ENCODE assay signal across 8 cellular contexts in genomic region chr2:106159867-106160785, GRCh38. TPM values are rescaled to one million over a fixed set of nuclear protein-coding genes. Genes with fewer than 3 reads are reported as not detected.
A peak's percentile ranks its signal among the peaks of the same experiment; 100 is the strongest.
DNase-seq lines count a peak whose midpoint lies in the region; ATAC-seq and TF ChIP-seq lines count a peak whose summit lies in the region.

No MANE protein-coding gene starts in this region.

- CTCF ChIA-PET in MCF 10A (lab: Yijun Ruan, JAX) = interaction anchor here (0.7 to 0.8 kb wide), 2 partner anchors 11 to 74 kb away, joined by 3 read pairs; no protein-coding TSS in a partner anchor

- H3K9ac ChIP-seq in rectal smooth muscle tissue (ENCODE audit: low read length) = no peak overlapping the region

- no peaks in the 10 kb centered on the region for H3K27me3 Mint-ChIP-seq in activated T-helper 1 cell treated with anti-CD3 and anti-CD28 coated beads, Interleukin-12 subunit alpha, Interleukin-12 subunit beta, Interleukin-2, Interleukin-4 antibody, amounts not matched to agents 30 ng/mL and 10 ng/mL and 1 ng/mL, durations not matched to agents 14 hours and 24 hours and 36 hours (ENCODE audit: insufficient read depth)
- H3K27me3 Mint-ChIP-seq in osteocyte (ENCODE audit: unreplicated experiment) (no peaks in the 10 kb centered on the region), MCF 10A (ENCODE audit: insufficient read depth, unreplicated experiment) (no peaks in the 10 kb centered on the region)

- TF ChIP-seq CTCF in osteocyte (IDR thresholded peaks at IDR 0.05) (no peak), MCF 10A (IDR thresholded peaks at IDR 0.05; ENCODE audit: unreplicated experiment) (no peak)

- peak overlapping the region; percentile 91 for H3K27ac Mint-ChIP-seq in activated T-helper 1 cell treated with anti-CD3 and anti-CD28 coated beads, Interleukin-12 subunit alpha, Interleukin-12 subunit beta, Interleukin-2, Interleukin-4 antibody, amounts not matched to agents 30 ng/mL and 10 ng/mL and 1 ng/mL, durations not matched to agents 14 hours and 24 hours and 36 hours
- H3K27ac Mint-ChIP-seq in osteocyte (ENCODE audit: unreplicated experiment) (no peak overlapping the region), MCF 10A (ENCODE audit: low read depth, unreplicated experiment) (no peak overlapping the region)

- ATAC-seq in GM18861 (IDR thresholded peaks at IDR 0.05; ENCODE audit: unreplicated experiment) = peak; percentile 44

- H3K9me3 Mint-ChIP-seq in activated T-helper 1 cell treated with anti-CD3 and anti-CD28 coated beads, Interleukin-12 subunit alpha, Interleukin-12 subunit beta, Interleukin-2, Interleukin-4 antibody, amounts not matched to agents 30 ng/mL and 10 ng/mL and 1 ng/mL, durations not matched to agents 14 hours and 24 hours and 36 hours = peaks cover 4% of the 10 kb centered on the region
- H3K9me3 Mint-ChIP-seq in osteocyte (ENCODE audit: unreplicated experiment) (peaks cover 1% of the 10 kb centered on the region), MCF 10A (ENCODE audit: unreplicated experiment) (no peaks in the 10 kb centered on the region)

- peak overlapping the region; percentile 85 for H3K4me3 Mint-ChIP-seq in activated T-helper 1 cell treated with anti-CD3 and anti-CD28 coated beads, Interleukin-12 subunit alpha, Interleukin-12 subunit beta, Interleukin-2, Interleukin-4 antibody, amounts not matched to agents 30 ng/mL and 10 ng/mL and 1 ng/mL, durations not matched to agents 14 hours and 24 hours and 36 hours
- H3K4me3 Mint-ChIP-seq in osteocyte (ENCODE audit: unreplicated experiment) = no peak overlapping the region
- no peak overlapping the region for H3K4me3 Mint-ChIP-seq in MCF 10A (ENCODE audit: unreplicated experiment)

- peaks cover 67% of the 10 kb centered on the region for H3K4me1 Mint-ChIP-seq in activated T-helper 1 cell treated with anti-CD3 and anti-CD28 coated beads, Interleukin-12 subunit alpha, Interleukin-12 subunit beta, Interleukin-2, Interleukin-4 antibody, amounts not matched to agents 30 ng/mL and 10 ng/mL and 1 ng/mL, durations not matched to agents 14 hours and 24 hours and 36 hours (ENCODE audit: low read depth)
- peaks cover 3% of the 10 kb centered on the region for H3K4me1 Mint-ChIP-seq in osteocyte (ENCODE audit: unreplicated experiment)
- no peaks in the 10 kb centered on the region for H3K4me1 Mint-ChIP-seq in MCF 10A (ENCODE audit: insufficient read depth, unreplicated experiment)

- H3K4me3 ChIP-seq in rectal smooth muscle tissue (ENCODE audit: low read length) = peak overlapping the region; percentile 9

- H3K36me3 ChIP-seq in rectal smooth muscle tissue (ENCODE audit: control insufficient read depth, insufficient read depth, low read length) = peaks cover 4% of the 10 kb centered on the region

- H3K36me3 Mint-ChIP-seq in activated T-helper 1 cell treated with anti-CD3 and anti-CD28 coated beads, Interleukin-12 subunit alpha, Interleukin-12 subunit beta, Interleukin-2, Interleukin-4 antibody, amounts not matched to agents 30 ng/mL and 10 ng/mL and 1 ng/mL, durations not matched to agents 14 hours and 24 hours and 36 hours (ENCODE audit: low read depth) = peaks cover 57% of the 10 kb centered on the region
- H3K36me3 Mint-ChIP-seq in osteocyte (ENCODE audit: unreplicated experiment) (peaks cover 17% of the 10 kb centered on the region), MCF 10A (ENCODE audit: insufficient read depth, unreplicated experiment) (peaks cover 22% of the 10 kb centered on the region)

- DNase-seq in KG1 (lab: John Stamatoyannopoulos, UW) (peak; percentile 89), osteocyte (ENCODE audit: extremely low spot score, unreplicated experiment) (no peak), MCF 10A (ENCODE audit: unreplicated experiment) (no peak), NCI-H748 treated with DMSO at 0.1 percent for 48 hours (lab: John Stamatoyannopoulos, UW) (no peak), GM19238 (ENCODE audit: insufficient read length, low spot score) (no peak)
- peak; percentile 42 for DNase-seq in activated T-helper 1 cell treated with anti-CD3 and anti-CD28 coated beads, Interleukin-12 subunit alpha, Interleukin-12 subunit beta, Interleukin-2, Interleukin-4 antibody, amounts not matched to agents 30 ng/mL and 10 ng/mL and 1 ng/mL, durations not matched to agents 14 hours and 24 hours and 36 hours (ENCODE audit: low spot score)

- no peak overlapping the region for H3K27ac ChIP-seq in rectal smooth muscle tissue (ENCODE audit: low read depth, low read length)

- POLR2A ChIA-PET in MCF 10A (lab: Yijun Ruan, JAX) = no interaction called here

- no peaks in the 10 kb centered on the region for H3K4me1 ChIP-seq in rectal smooth muscle tissue (ENCODE audit: control insufficient read depth, insufficient read depth, low read length)

- H3K27me3 ChIP-seq in rectal smooth muscle tissue (ENCODE audit: control insufficient read depth, insufficient read depth, low read length) = no peaks in the 10 kb centered on the region

- no TSS peak for BruUV-seq in MCF 10A (replicated peaks; lab: Mats Ljungman, UMichigan)

- intact Hi-C loops in activated T-helper 1 cell treated with anti-CD3 and anti-CD28 coated beads, Interleukin-12 subunit alpha, Interleukin-12 subunit beta, Interleukin-2, Interleukin-4 antibody, amounts not matched to agents 30 ng/mL and 10 ng/mL and 1 ng/mL, durations not matched to agents 14 hours and 24 hours and 36 hours (cut with micrococcal nuclease) = loop anchor here (1.0 to 5.0 kb wide), 4 partner anchors 13 to 53 kb away; no protein-coding TSS in a partner anchor
- intact Hi-C loops in MCF 10A (cut with micrococcal nuclease) = no loop called here

RNA-seq across cellular contexts. Expression of gene UXS1, which starts 34.0 kb away (rescaled TPM):
- 36.7 TPM in 2 replicates for total RNA-seq in activated T-helper 1 cell treated with anti-CD3 and anti-CD28 coated beads, Interleukin-12 subunit alpha, Interleukin-12 subunit beta, Interleukin-2, Interleukin-4 antibody, amounts not matched to agents 30 ng/mL and 10 ng/mL and 1 ng/mL, durations not matched to agents 14 hours and 24 hours and 36 hours
- total RNA-seq in osteocyte (22.5 and 23.2 TPM in 2 replicates), MCF 10A (2022) (31.2 and 37.6 TPM in 2 replicates)

Comparison
In these comparisons a context has a peak if more than half of its experiments do, and no peak if none do; other contexts are left out.
1. DNase-seq: peak in KG1 (single experiment) and activated T-helper 1 cell treated with anti-CD3 and anti-CD28 coated beads, Interleukin-12 subunit alpha, Interleukin-12 subunit beta, Interleukin-2, Interleukin-4 antibody, amounts not matched to agents 30 ng/mL and 10 ng/mL and 1 ng/mL, durations not matched to agents 14 hours and 24 hours and 36 hours (single experiment); none in osteocyte (single experiment), MCF 10A (single experiment), NCI-H748 treated with DMSO at 0.1 percent for 48 hours (single experiment) and GM19238 (single experiment).